Comparison of ENCODE assay signal across 32 cellular contexts in the genomic region with DNA sequence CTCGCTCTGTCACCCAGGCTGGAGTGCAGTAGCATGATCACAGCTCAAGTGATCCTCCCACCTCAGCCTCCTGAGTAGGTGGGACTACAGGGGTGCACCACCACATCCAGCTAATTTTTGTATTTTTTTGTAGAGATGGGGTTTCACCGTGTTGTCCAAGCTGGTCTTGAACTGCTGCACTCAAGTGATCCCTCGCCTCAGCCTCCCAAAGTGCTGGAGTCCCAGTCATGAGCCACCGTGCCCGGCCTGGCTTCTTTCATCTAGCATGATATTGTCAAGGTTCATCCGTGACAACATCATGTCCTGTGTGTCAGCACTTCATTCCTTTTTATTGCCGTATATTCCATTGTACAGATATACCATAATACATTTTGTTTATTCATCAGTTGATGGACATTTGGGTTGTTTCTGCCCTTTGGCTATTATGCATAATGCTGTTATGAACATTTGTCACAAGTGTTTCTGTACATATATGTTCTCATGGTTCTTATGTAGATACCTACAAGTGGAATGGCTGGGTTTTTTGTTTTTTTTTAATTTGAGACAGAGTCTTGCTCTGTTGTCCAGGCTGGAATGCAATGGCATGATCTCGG. TPM values are rescaled to one million over a fixed set of nuclear protein-coding genes. Genes with fewer than 3 reads are reported as not detected.
A peak's percentile ranks its signal among the peaks of the same experiment; 100 is the strongest.
DNase-seq lines count a peak whose midpoint lies in the region; ATAC-seq, FAIRE-seq and TF ChIP-seq lines count a peak whose summit lies in the region.
"Had no signal": no experiment of that assay in that cellular context is flagged by ENCODE, and none has a peak within 500 bp of the region (broad histone marks: within the 10 kb centered on the region; RNA-seq: fewer than 3 reads in every experiment).

No MANE protein-coding gene starts in this region.

- H3K36me3 Mint-ChIP-seq in activated CD4-positive, alpha-beta memory T cell treated with anti-CD3 and anti-CD28 coated beads for 36 hours, result peaks cover 22% of the 10 kb centered on the region
- H3K36me3 Mint-ChIP-seq in activated CD4-positive, alpha-beta memory T cell treated with anti-CD3 and anti-CD28 coated beads, Interleukin-2, amount 10 ng/mL, durations not matched to agents 7 days and 5 days (ENCODE audit: low read depth), result peaks cover 26% of the 10 kb centered on the region
- H3K36me3 Mint-ChIP-seq in neural crest cell (ENCODE audit: low read depth), result no peaks in the 10 kb centered on the region

- H3K9me3 Mint-ChIP-seq in activated CD4-positive, alpha-beta memory T cell treated with anti-CD3 and anti-CD28 coated beads for 36 hours, result no peaks in the 10 kb centered on the region
- H3K9me3 Mint-ChIP-seq in activated CD4-positive, alpha-beta memory T cell treated with anti-CD3 and anti-CD28 coated beads, Interleukin-2, amount 10 ng/mL, durations not matched to agents 7 days and 5 days, result no peaks in the 10 kb centered on the region
- no peaks in the 10 kb centered on the region for H3K9me3 Mint-ChIP-seq in neural crest cell
- H3K9me3 Mint-ChIP-seq: CD8-positive, alpha-beta T cell had no signal

- FAIRE-seq in K562 (lab: Jason Lieb, UNC), result no peak
- FAIRE-seq: A204.1, GM12878, RCC 7860 had no signal

- intact Hi-C loops in activated CD4-positive, alpha-beta memory T cell treated with anti-CD3 and anti-CD28 coated beads for 36 hours (cut with micrococcal nuclease), result no loop called here
- intact Hi-C loops in K562 (cut with micrococcal nuclease), result no loop called here

- no TSS peak for BruUV-seq in K562 (replicated peaks; lab: Mats Ljungman, UMichigan)

- H2AFZ ChIP-seq in K562 (ENCODE audit: low read depth, low read length), result no peak overlapping the region

- H3K27me3 Mint-ChIP-seq in activated CD4-positive, alpha-beta memory T cell treated with anti-CD3 and anti-CD28 coated beads for 36 hours, result no peaks in the 10 kb centered on the region
- H3K27me3 Mint-ChIP-seq in activated CD4-positive, alpha-beta memory T cell treated with anti-CD3 and anti-CD28 coated beads, Interleukin-2, amount 10 ng/mL, durations not matched to agents 7 days and 5 days, result no peaks in the 10 kb centered on the region
- no peaks in the 10 kb centered on the region for H3K27me3 Mint-ChIP-seq in neural crest cell (ENCODE audit: low read depth)

- 73% methylated on average over 8 of the region's 8 CpGs for WGBS in K562 (ENCODE audit: insufficient coverage, low coverage, missing lambda C conversion rate)

- H3K27ac Mint-ChIP-seq in activated CD4-positive, alpha-beta memory T cell treated with anti-CD3 and anti-CD28 coated beads for 36 hours, result peak overlapping the region; percentile 28
- no peak overlapping the region for H3K27ac Mint-ChIP-seq in activated CD4-positive, alpha-beta memory T cell treated with anti-CD3 and anti-CD28 coated beads, Interleukin-2, amount 10 ng/mL, durations not matched to agents 7 days and 5 days
- H3K27ac Mint-ChIP-seq in neural crest cell (ENCODE audit: unreplicated experiment), result no peak overlapping the region

- no peak overlapping the region for H3K4me2 ChIP-seq in K562 (ENCODE audit: insufficient read depth, low read length)

- H3K9me1 ChIP-seq in K562 (ENCODE audit: control insufficient read depth, insufficient read depth, low read length), result no peaks in the 10 kb centered on the region

- peaks cover 14% of the 10 kb centered on the region for H3K4me1 Mint-ChIP-seq in activated CD4-positive, alpha-beta memory T cell treated with anti-CD3 and anti-CD28 coated beads for 36 hours (ENCODE audit: low read depth)
- H3K4me1 Mint-ChIP-seq in activated CD4-positive, alpha-beta memory T cell treated with anti-CD3 and anti-CD28 coated beads, Interleukin-2, amount 10 ng/mL, durations not matched to agents 7 days and 5 days, result peaks cover 16% of the 10 kb centered on the region
- peaks cover 19% of the 10 kb centered on the region for H3K4me1 Mint-ChIP-seq in neural crest cell

- no peaks in the 10 kb centered on the region for H3K9me3 ChIP-seq in HEK293 (ENCODE audit: control insufficient read depth, insufficient read depth, low read depth, low read length)
- H3K9me3 ChIP-seq in K562 (replicated peaks; ENCODE audit: control insufficient read depth, insufficient read depth, low read depth, low read length), result no peaks in the 10 kb centered on the region
- H3K9me3 ChIP-seq: BLaER1 treated with 17β-estradiol and CSF1 and Interleukin-3, amounts not matched to agents 10 nM and 100 nM; Caco-2; HAP-1 had no signal

- DNase-seq in activated CD4-positive, alpha-beta memory T cell treated with anti-CD3 and anti-CD28 coated beads for 36 hours, result no peak
- no peak for DNase-seq in activated CD4-positive, alpha-beta memory T cell treated with anti-CD3 and anti-CD28 coated beads, Interleukin-2, amount 10 ng/mL, durations not matched to agents 7 days and 5 days
- DNase-seq in K562 (ENCODE audit: extremely low read depth in 1 of 4, low spot score in 3 of 4) (no peak), neural crest cell (ENCODE audit: low read depth, low spot score) (no peak), KG1 (lab: John Stamatoyannopoulos, UW) (no peak), HCEC 1CT (no peak), NCI-H2107 treated with DMSO at 0.1 percent for 48 hours (lab: John Stamatoyannopoulos, UW; ENCODE audit: unreplicated experiment) (no peak)
- DNase-seq: Caco-2; CD8-positive, alpha-beta T cell; DMS79; EL; GDM1; GOT3; Kasumi-1; MV-4-11; NCI-H1105; NCI-H1436 treated with DMSO at 0.1 percent for 48 hours; NCI-H187 treated with DMSO at 0.1 percent for 48 hours; NCI-H2107; NCI-H446; NCI-H524 treated with DMSO at 0.1 percent for 48 hours; NCI-H774; SIG-M5 had no signal

- no peak for TF ChIP-seq EP300 in K562 (IDR thresholded peaks at IDR 0.05; ENCODE audit: low read length)

- H3K27ac ChIP-seq in HEK293 (ENCODE audit: extremely low read depth, low read depth, low read length) (no peak overlapping the region), K562 (ENCODE audit: extremely low read depth, low read depth, low read length) (no peak overlapping the region)
- H3K27ac ChIP-seq: SK-N-MC had no signal

- CTCF ChIA-PET in activated CD4-positive, alpha-beta memory T cell treated with anti-CD3 and anti-CD28 coated beads for 36 hours (lab: Charles Lee), result interaction anchor here (1.5 kb wide), 1 partner anchor 25 kb away, joined by 6 read pairs; no protein-coding TSS in a partner anchor
- CTCF ChIA-PET in activated CD4-positive, alpha-beta memory T cell treated with anti-CD3 and anti-CD28 coated beads, Interleukin-2, amount 10 ng/mL, durations not matched to agents 7 days and 5 days (lab: Charles Lee), result interaction anchor here (1.8 kb wide), 1 partner anchor 24 kb away, joined by 6 read pairs; no protein-coding TSS in a partner anchor
- CTCF ChIA-PET in HEK293 (lab: Yijun Ruan, JAX), result interaction anchor here (0.7 to 2.1 kb wide), 4 partner anchors 13 to 47 kb away, joined by 3 to 8 read pairs (median 3); partner anchors contain the start of gene HCRT
- CTCF ChIA-PET in K562 (lab: Yijun Ruan, JAX; ENCODE audit: low intra/inter-chr PET ratio), result no interaction called here

- peaks cover 11% of the 10 kb centered on the region; the same call in 2 of the 3 replicates for H3K79me2 ChIP-seq in K562 (ENCODE audit: control insufficient read depth, insufficient read depth, low read length)

- TF ChIP-seq RAD21 in K562 (CRISPR knock-in tag; conservative IDR thresholded peaks at IDR 0.05 in 1 of 2, IDR thresholded peaks at IDR 0.05 in 1 of 2), result no peak

- peak; percentile 56 for TF ChIP-seq POLR2A in K562 (conservative IDR thresholded peaks at IDR 0.05)

- no peak for TF ChIP-seq CTCF in HEK293 (tag by site-specific recombination; IDR thresholded peaks at IDR 0.05)
- no peak for TF ChIP-seq CTCF in K562 (IDR thresholded peaks at IDR 0.05 in 2 of 3, conservative IDR thresholded peaks at IDR 0.05 in 1 of 3; ENCODE audit: insufficient read depth in 2 of 3, low read depth in 1 of 3, low read length in 3 of 3)
- TF ChIP-seq CTCF in neural crest cell (conservative IDR thresholded peaks at IDR 0.05), result no peak

- ATAC-seq in K562, result no peak
- ATAC-seq: CD8-positive, alpha-beta T cell; GM12878 had no signal

- H3K4me1 ChIP-seq in HEK293 (ENCODE audit: control insufficient read depth, insufficient read depth, low read length), result peaks cover 3% of the 10 kb centered on the region; the same call in 1 of the 2 replicates
- peaks cover 21 to 23% of the 10 kb centered on the region in 2 experiments; a peak in 4 of 5 replicates for H3K4me1 ChIP-seq in K562 (replicated peaks in 1 of 2; ENCODE audit: control insufficient read depth in 2 of 2, insufficient read depth in 2 of 2, low read length in 2 of 2)

- in situ Hi-C loops in K562 (cut with MboI), result no loop called here

- no peaks in the 10 kb centered on the region for H4K20me1 ChIP-seq in K562 (replicated peaks; ENCODE audit: control insufficient read depth, insufficient read depth, low read length)
- H4K20me1 ChIP-seq: BLaER1 treated with 17β-estradiol and CSF1 and Interleukin-3, amounts not matched to agents 10 nM and 100 nM had no signal

- H3K9ac ChIP-seq in K562 (ENCODE audit: insufficient read depth in 1 of 2, low read depth in 2 of 2, low read length in 2 of 2), result no peak overlapping the region

- POLR2A ChIA-PET in activated CD4-positive, alpha-beta memory T cell treated with anti-CD3 and anti-CD28 coated beads for 36 hours (lab: Charles Lee), result no interaction called here
- POLR2A ChIA-PET in activated CD4-positive, alpha-beta memory T cell treated with anti-CD3 and anti-CD28 coated beads, Interleukin-2, amount 10 ng/mL, durations not matched to agents 7 days and 5 days (lab: Charles Lee), result no interaction called here
- POLR2A ChIA-PET in HEK293 (lab: Yijun Ruan, JAX) (no interaction called here), K562 (lab: Yijun Ruan, JAX) (interaction anchor here (0.6 to 1.2 kb wide), 5 partner anchors 9 to 180 kb away, joined by 3 to 5 read pairs (median 4); partner anchors contain the start of gene DNAJC7)

- H3K4me3 Mint-ChIP-seq in activated CD4-positive, alpha-beta memory T cell treated with anti-CD3 and anti-CD28 coated beads for 36 hours, result no peak overlapping the region
- no peak overlapping the region for H3K4me3 Mint-ChIP-seq in activated CD4-positive, alpha-beta memory T cell treated with anti-CD3 and anti-CD28 coated beads, Interleukin-2, amount 10 ng/mL, durations not matched to agents 7 days and 5 days
- H3K4me3 Mint-ChIP-seq in neural crest cell, result peak overlapping the region; percentile 52
- H3K4me3 Mint-ChIP-seq: CD8-positive, alpha-beta T cell had no signal

- peaks cover 0 to 28% of the 10 kb centered on the region in 2 experiments; a peak in 1 of 3 replicates for H3K36me3 ChIP-seq in HEK293 (ENCODE audit: control insufficient read depth in 2 of 2, insufficient read depth in 1 of 2, low read length in 2 of 2)
- peaks cover 40% of the 10 kb centered on the region; the same call in 2 of the 3 replicates for H3K36me3 ChIP-seq in K562 (ENCODE audit: control insufficient read depth, insufficient read depth, low read length)
- H3K36me3 ChIP-seq: HAP-1 had no signal

- no peaks in the 10 kb centered on the region for H3K27me3 ChIP-seq in K562 (ENCODE audit: control insufficient read depth in 2 of 2, insufficient read depth in 2 of 2, low read length in 2 of 2)
- H3K27me3 ChIP-seq: BLaER1 treated with 17β-estradiol and CSF1 and Interleukin-3, amounts not matched to agents 10 nM and 100 nM had no signal

- no peak overlapping the region for H3K4me3 ChIP-seq in HEK293 (ENCODE audit: low read depth, low read length)
- no peak overlapping the region for H3K4me3 ChIP-seq in K562
- H3K4me3 ChIP-seq: BLaER1 treated with 17β-estradiol and CSF1 and Interleukin-3, amounts not matched to agents 10 nM and 100 nM; GM12878; HAP-1; SK-N-MC had no signal

RNA-seq across cellular contexts. Expression of gene GHDC, which starts 3.4 kb away (rescaled TPM):
- 10 to 100 TPM; 13.1 to 13.5 TPM for total RNA-seq in activated CD4-positive, alpha-beta memory T cell treated with anti-CD3 and anti-CD28 coated beads for 36 hours
- total RNA-seq in activated CD4-positive, alpha-beta memory T cell treated with anti-CD3 and anti-CD28 coated beads, Interleukin-2, amount 10 ng/mL, durations not matched to agents 7 days and 5 days, result 10 to 100 TPM; 17.3 to 19.1 TPM
- total RNA-seq in K562 (2011; cell fraction: chromatin; rRNA removed; ENCODE audit: low replicate concordance), result 26.6 and 66.9 TPM in 2 replicates
- 67.5 and 75.5 TPM in 2 replicates for total RNA-seq in K562 (2011; cell fraction: nucleolus; rRNA removed)
- total RNA-seq in K562 (2011; cell fraction: nucleoplasm; rRNA removed), result 39.0 and 46.6 TPM in 2 replicates
- total RNA-seq in K562 (2014; rRNA removed), result 20.3 and 20.8 TPM in 2 replicates
- 5.0 and 5.6 TPM in 2 replicates for total RNA-seq in K562 (2014; rRNA removed; fragmentation: Illumina TruSeq; extraction: Trizol)
- 10.4 and 11.2 TPM in 2 replicates for total RNA-seq in K562 (2015; rRNA removed; fragmentation: Illumina TruSeq; extraction: Trizol)
- 21.1 and 23.2 TPM in 2 replicates for total RNA-seq in K562 (2021)
- 12.0 and 12.9 TPM in 2 replicates for polyA plus RNA-seq in K562 (2011; rRNA removed)
- 9.1 and 31.3 TPM in 2 replicates for polyA plus RNA-seq in K562 (2011; cell fraction: cytosol; rRNA removed)
- 57.1 and 77.6 TPM in 2 replicates for polyA plus RNA-seq in K562 (2011; cell fraction: nucleus; rRNA removed)
- 14.5 and 28.1 TPM in 2 replicates for polyA plus RNA-seq in K562 (2012)
- polyA plus RNA-seq in K562 (2014; fragmentation: Illumina TruSeq; extraction: Trizol), result 7.8 and 12.4 TPM in 2 replicates
- polyA plus RNA-seq in K562 (2014; fragmentation: Nextera tagmentation; extraction: Ambion mirVana), result under 1 TPM; 0.65 to 0.87 TPM
- polyA plus RNA-seq in K562 (2014; rRNA removed), result 20.8 and 20.9 TPM in 2 replicates
- polyA minus RNA-seq in K562 (2011; rRNA and poly(A)+ RNA removed), result 3.5 and 7.4 TPM in 2 replicates
- polyA minus RNA-seq in K562 (2011; cell fraction: cytosol; rRNA and poly(A)+ RNA removed), result 9.6 and 12.1 TPM in 2 replicates
- 16.6 and 17.0 TPM in 2 replicates for polyA minus RNA-seq in K562 (2011; cell fraction: nucleus; rRNA and poly(A)+ RNA removed)
- 8.4 and 8.8 TPM in 2 replicates for total RNA-seq in neural crest cell

RNA-seq across cellular contexts. Expression of gene HCRT, which starts 12.4 kb away (rescaled TPM):
- total RNA-seq in activated CD4-positive, alpha-beta memory T cell treated with anti-CD3 and anti-CD28 coated beads for 36 hours, result not detected
- not detected for total RNA-seq in activated CD4-positive, alpha-beta memory T cell treated with anti-CD3 and anti-CD28 coated beads, Interleukin-2, amount 10 ng/mL, durations not matched to agents 7 days and 5 days
- not detected in 2 replicates for total RNA-seq in K562 (2011; cell fraction: chromatin; rRNA removed; ENCODE audit: low replicate concordance)
- total RNA-seq in K562 (2011; cell fraction: nucleolus; rRNA removed), result not detected in 2 replicates
- not detected in 2 replicates for total RNA-seq in K562 (2011; cell fraction: nucleoplasm; rRNA removed)
- not detected in 2 replicates for total RNA-seq in K562 (2014; rRNA removed)
- total RNA-seq in K562 (2014; rRNA removed; fragmentation: Illumina TruSeq; extraction: Trizol), result not detected in 2 replicates
- total RNA-seq in K562 (2015; rRNA removed; fragmentation: Illumina TruSeq; extraction: Trizol), result not detected in 2 replicates
- not detected in 2 replicates for total RNA-seq in K562 (2021)
- polyA plus RNA-seq in K562 (2011; rRNA removed), result not detected in 2 replicates
- polyA plus RNA-seq in K562 (2011; cell fraction: cytosol; rRNA removed), result not detected in 2 replicates
- not detected in 2 replicates for polyA plus RNA-seq in K562 (2011; cell fraction: nucleus; rRNA removed)
- polyA plus RNA-seq in K562 (2012), result not detected in 2 replicates
- not detected in 2 replicates for polyA plus RNA-seq in K562 (2014; fragmentation: Illumina TruSeq; extraction: Trizol)
- not detected for polyA plus RNA-seq in K562 (2014; fragmentation: Nextera tagmentation; extraction: Ambion mirVana)
- not detected in 2 replicates for polyA plus RNA-seq in K562 (2014; rRNA removed)
- not detected in 2 replicates for polyA minus RNA-seq in K562 (2011; rRNA and poly(A)+ RNA removed)
- not detected in 2 replicates for polyA minus RNA-seq in K562 (2011; cell fraction: cytosol; rRNA and poly(A)+ RNA removed)
- polyA minus RNA-seq in K562 (2011; cell fraction: nucleus; rRNA and poly(A)+ RNA removed), result not detected in 2 replicates
- 0.47 TPM in 1 of 2 replicates, not detected in the other for total RNA-seq in neural crest cell
- total RNA-seq: Caco-2; CD8-positive, alpha-beta T cell; M059J had no signal
- polyA plus RNA-seq: AG04450, GM12878 had no signal

RNA-seq across cellular contexts. Expression of gene KCNH4, which starts 16.7 kb away (rescaled TPM):
- total RNA-seq in activated CD4-positive, alpha-beta memory T cell treated with anti-CD3 and anti-CD28 coated beads for 36 hours, result under 1 TPM; 0.39 to 0.40 TPM
- total RNA-seq in activated CD4-positive, alpha-beta memory T cell treated with anti-CD3 and anti-CD28 coated beads, Interleukin-2, amount 10 ng/mL, durations not matched to agents 7 days and 5 days, result under 1 TPM; 0.05 to 0.08 TPM
- total RNA-seq in K562 (2011; cell fraction: chromatin; rRNA removed; ENCODE audit: low replicate concordance), result 1.0 and 3.5 TPM in 2 replicates
- total RNA-seq in K562 (2011; cell fraction: nucleolus; rRNA removed), result 2.5 TPM in 2 replicates
- total RNA-seq in K562 (2011; cell fraction: nucleoplasm; rRNA removed), result 2.0 and 2.2 TPM in 2 replicates
- total RNA-seq in K562 (2014; rRNA removed) (0.50 and 0.98 TPM in 2 replicates), K562 (2014; rRNA removed; fragmentation: Illumina TruSeq; extraction: Trizol) (0.22 and 0.29 TPM in 2 replicates), K562 (2015; rRNA removed; fragmentation: Illumina TruSeq; extraction: Trizol) (0.36 and 0.49 TPM in 2 replicates), K562 (2021) (1.8 and 2.0 TPM in 2 replicates), neural crest cell (0.05 and 0.14 TPM in 2 replicates)
- polyA plus RNA-seq in K562 (2011; rRNA removed) (0.72 and 0.79 TPM in 2 replicates), K562 (2014; fragmentation: Illumina TruSeq; extraction: Trizol) (1.2 and 1.3 TPM in 2 replicates), K562 (2014; fragmentation: Nextera tagmentation; extraction: Ambion mirVana) (under 1 TPM; 0.10 to 0.14 TPM), K562 (2014; rRNA removed) (1.3 and 1.7 TPM in 2 replicates)
- 0.68 and 2.6 TPM in 2 replicates for polyA plus RNA-seq in K562 (2011; cell fraction: cytosol; rRNA removed)
- polyA plus RNA-seq in K562 (2011; cell fraction: nucleus; rRNA removed), result 1.2 and 4.0 TPM in 2 replicates
- 0.24 and 1.0 TPM in 2 replicates for polyA plus RNA-seq in K562 (2012)
- polyA minus RNA-seq in K562 (2011; rRNA and poly(A)+ RNA removed), result 0.45 and 1.1 TPM in 2 replicates
- 0.82 and 0.95 TPM in 2 replicates for polyA minus RNA-seq in K562 (2011; cell fraction: cytosol; rRNA and poly(A)+ RNA removed)
- 0.44 and 0.94 TPM in 2 replicates for polyA minus RNA-seq in K562 (2011; cell fraction: nucleus; rRNA and poly(A)+ RNA removed)
- total RNA-seq: M059J had no signal

RNA-seq across cellular contexts. Expression of gene RAB5C, which starts 42.9 kb away (rescaled TPM):
- total RNA-seq in activated CD4-positive, alpha-beta memory T cell treated with anti-CD3 and anti-CD28 coated beads for 36 hours, result 10 to 100 TPM; 47.8 to 52.4 TPM
- 10 to 100 TPM; 95.8 to 97.3 TPM for total RNA-seq in activated CD4-positive, alpha-beta memory T cell treated with anti-CD3 and anti-CD28 coated beads, Interleukin-2, amount 10 ng/mL, durations not matched to agents 7 days and 5 days
- total RNA-seq in K562 (2011; cell fraction: chromatin; rRNA removed; ENCODE audit: low replicate concordance), result 21.1 and 47.2 TPM in 2 replicates
- total RNA-seq in K562 (2011; cell fraction: nucleolus; rRNA removed), result 33.4 and 35.0 TPM in 2 replicates
- total RNA-seq in K562 (2011; cell fraction: nucleoplasm; rRNA removed), result 29.4 and 31.1 TPM in 2 replicates
- total RNA-seq in K562 (2014; rRNA removed) (79.2 and 125 TPM in 2 replicates), K562 (2014; rRNA removed; fragmentation: Illumina TruSeq; extraction: Trizol) (46.5 and 55.8 TPM in 2 replicates), K562 (2015; rRNA removed; fragmentation: Illumina TruSeq; extraction: Trizol) (106 and 107 TPM in 2 replicates), K562 (2021) (108 and 117 TPM in 2 replicates), neural crest cell (97.6 and 99.0 TPM in 2 replicates)
- polyA plus RNA-seq in K562 (2011; rRNA removed) (55.9 and 77.4 TPM in 2 replicates), K562 (2014; fragmentation: Illumina TruSeq; extraction: Trizol) (165 and 166 TPM in 2 replicates), K562 (2014; fragmentation: Nextera tagmentation; extraction: Ambion mirVana) (1 to 10 TPM; 1.7 to 2.2 TPM), K562 (2014; rRNA removed) (118 and 122 TPM in 2 replicates)
- 85.9 and 208 TPM in 2 replicates for polyA plus RNA-seq in K562 (2011; cell fraction: cytosol; rRNA removed)
- 34.9 and 64.9 TPM in 2 replicates for polyA plus RNA-seq in K562 (2011; cell fraction: nucleus; rRNA removed)
- polyA plus RNA-seq in K562 (2012), result 110 and 123 TPM in 2 replicates
- polyA minus RNA-seq in K562 (2011; rRNA and poly(A)+ RNA removed), result 20.1 and 45.6 TPM in 2 replicates
- 30.4 and 33.9 TPM in 2 replicates for polyA minus RNA-seq in K562 (2011; cell fraction: cytosol; rRNA and poly(A)+ RNA removed)
- 7.9 and 8.3 TPM in 2 replicates for polyA minus RNA-seq in K562 (2011; cell fraction: nucleus; rRNA and poly(A)+ RNA removed)
